In genomic region chr7:74039337-74039736, GRCh38 we compare ENCODE assay signal across 15 cellular contexts. TPM values are rescaled to one million over a fixed set of nuclear protein-coding genes. Genes with fewer than 3 reads are reported as not detected.
DNase-seq lines count a peak whose midpoint lies in the region; ATAC-seq and TF ChIP-seq lines count a peak whose summit lies in the region.
"Had no signal": no experiment of that assay in that cellular context is flagged by ENCODE, and none has a peak within 500 bp of the region (broad histone marks: within the 10 kb centered on the region; RNA-seq: fewer than 3 reads in every experiment).

No MANE protein-coding gene starts in this region.

- peaks cover 6% of the 10 kb centered on the region for H3K36me3 ChIP-seq in A673 (ENCODE audit: insufficient read depth, low read length, poor library complexity, severe bottlenecking)
- H3K36me3 ChIP-seq: neural progenitor cell had no signal

- TF ChIP-seq CTCF in A673 (conservative IDR thresholded peaks at IDR 0.05; ENCODE audit: low read depth, low read length), result no peak
- TF ChIP-seq CTCF in dorsolateral prefrontal cortex (IDR thresholded peaks at IDR 0.05 in 54 of 56, conservative IDR thresholded peaks at IDR 0.05 in 2 of 56; ENCODE audit: low read depth in 1 of 56, partially characterized antibody in 56 of 56), result no peak
- no peak for TF ChIP-seq CTCF in GM10266 (IDR thresholded peaks at IDR 0.05; ENCODE audit: control insufficient read depth, insufficient read depth, low read depth, missing control alignments)

- no peaks in the 10 kb centered on the region for H3K27me3 Mint-ChIP-seq in activated CD4-positive, alpha-beta T cell treated with anti-CD3 and anti-CD28 coated beads for 36 hours

- intact Hi-C loops in A673 (cut with micrococcal nuclease; ENCODE audit: unreplicated experiment) (no loop called here), dorsolateral prefrontal cortex (cut with DNase I) (no loop called here), posterior vena cava (cut with DNase I) (no loop called here)
- intact Hi-C loops in activated CD4-positive, alpha-beta T cell treated with anti-CD3 and anti-CD28 coated beads for 36 hours (cut with DNase I, micrococcal nuclease), result no loop called here

- POLR2A ChIA-PET in A673 (lab: Charles Lee; ENCODE audit: low non-redundant PET), result interaction anchor here (0.6 kb wide), 1 partner anchor 117 kb away, joined by 3 read pairs; no protein-coding TSS in a partner anchor
- POLR2A ChIA-PET in activated CD4-positive, alpha-beta T cell treated with anti-CD3 and anti-CD28 coated beads for 36 hours (lab: Charles Lee), result no interaction called here

- no peaks in the 10 kb centered on the region for H3K9me3 Mint-ChIP-seq in activated CD4-positive, alpha-beta T cell treated with anti-CD3 and anti-CD28 coated beads for 36 hours (ENCODE audit: low read depth)
- H3K9me3 Mint-ChIP-seq: activated T-helper 2 cell treated with anti-CD3 and anti-CD28 coated beads, Interferon-gamma antibody, Interleukin-2, Interleukin-4, amounts not matched to agents 10 μg/mL and 5 μg/mL and 100 μg/mL, durations not matched to agents 14 hours and 24 hours and 36 hours; neural progenitor cell had no signal

- ATAC-seq in activated CD4-positive, alpha-beta T cell treated with anti-CD3 and anti-CD28 coated beads for 36 hours, result no peak
- ATAC-seq: stimulated activated naive CD8-positive, alpha-beta T cell treated with anti-CD3 and anti-CD28 coated beads, Interleukin-15, Interleukin-2, amounts not matched to agents 100 U/mL and 50 U/mL, for 24 hours had no signal

- H3K27ac ChIP-seq in A673 (ENCODE audit: low read depth, low read length, poor library complexity, severe bottlenecking), result peak overlapping the region; percentile 58
- H3K27ac ChIP-seq in dorsolateral prefrontal cortex, result peak overlapping the region in 44 of 59 donors; percentile 14 to 98 (median 48)
- H3K27ac ChIP-seq: neural progenitor cell had no signal

- H3K4me3 ChIP-seq in A673 (ENCODE audit: low read depth, low read length, poor library complexity, severe bottlenecking) (no peak overlapping the region), dorsolateral prefrontal cortex (no peak overlapping the region)
- H3K4me3 ChIP-seq: lung, neural progenitor cell had no signal

- no peaks in the 10 kb centered on the region for H3K9me3 ChIP-seq in A673 (ENCODE audit: low read depth, low read length, poor library complexity, severe bottlenecking)

- CTCF ChIA-PET in A673 (lab: Charles Lee), result no interaction called here
- CTCF ChIA-PET in activated CD4-positive, alpha-beta T cell treated with anti-CD3 and anti-CD28 coated beads for 36 hours (lab: Charles Lee), result interaction anchor here (1.8 kb wide), 1 partner anchor 14 kb away, joined by 16 read pairs; no protein-coding TSS in a partner anchor

- H3K27ac Mint-ChIP-seq in activated CD4-positive, alpha-beta T cell treated with anti-CD3 and anti-CD28 coated beads for 36 hours, result no peak overlapping the region
- H3K27ac Mint-ChIP-seq: activated T-helper 2 cell treated with anti-CD3 and anti-CD28 coated beads, Interferon-gamma antibody, Interleukin-2, Interleukin-4, amounts not matched to agents 10 μg/mL and 5 μg/mL and 100 μg/mL, durations not matched to agents 14 hours and 24 hours and 36 hours had no signal

- no peaks in the 10 kb centered on the region for H3K4me1 Mint-ChIP-seq in activated CD4-positive, alpha-beta T cell treated with anti-CD3 and anti-CD28 coated beads for 36 hours

- DNase-seq in A673 (ENCODE audit: low spot score) (peak; percentile 24), NCI-H146 (lab: John Stamatoyannopoulos, UW) (peak; percentile 84), dorsolateral prefrontal cortex (peak in 1 of 10 donors; percentile 70), posterior vena cava (ENCODE audit: low spot score) (peak; percentile 75), GM10266 (ENCODE audit: extremely low spot score) (no peak), COLO829 (ENCODE audit: low spot score) (no peak), NCI-H1092 treated with DMSO at 0.1 percent for 48 hours (lab: John Stamatoyannopoulos, UW) (no peak)
- DNase-seq in activated CD4-positive, alpha-beta T cell treated with anti-CD3 and anti-CD28 coated beads for 36 hours, result no peak
- DNase-seq: KG1; NCI-H1930; small intestine; stimulated activated naive CD8-positive, alpha-beta T cell treated with anti-CD3 and anti-CD28 coated beads, Interleukin-15, Interleukin-2, amounts not matched to agents 100 U/mL and 50 U/mL, for 24 hours had no signal

- no peak overlapping the region for H3K4me3 Mint-ChIP-seq in activated CD4-positive, alpha-beta T cell treated with anti-CD3 and anti-CD28 coated beads for 36 hours
- H3K4me3 Mint-ChIP-seq: neural progenitor cell had no signal

- H3K27me3 ChIP-seq in A673 (replicated peaks; ENCODE audit: insufficient read depth, low read depth, low read length, poor library complexity) (no peaks in the 10 kb centered on the region), dorsolateral prefrontal cortex (no peaks in the 10 kb centered on the region)
- H3K27me3 ChIP-seq: neural progenitor cell had no signal

- peaks cover 44% of the 10 kb centered on the region for H3K4me1 ChIP-seq in A673 (ENCODE audit: insufficient read depth, low read length, poor library complexity, severe bottlenecking)

- no peaks in the 10 kb centered on the region for H3K36me3 Mint-ChIP-seq in activated CD4-positive, alpha-beta T cell treated with anti-CD3 and anti-CD28 coated beads for 36 hours (ENCODE audit: low read depth)
- H3K36me3 Mint-ChIP-seq: neural progenitor cell had no signal

- BruUV-seq in A673 (replicated peaks; lab: Mats Ljungman, UMichigan), result no TSS peak

RNA-seq across cellular contexts. Expression of gene ELN, which starts 11.4 kb away (rescaled TPM):
- total RNA-seq in A673 (2021) (47.6 and 65.9 TPM in 2 replicates), dorsolateral prefrontal cortex (10 to 100 TPM in 117 of 120 experiments, 1 to 10 TPM in 3; 8.1 to 58.9 (median 19.5) TPM), posterior vena cava (100 to 1,000 TPM; 354 to 999 TPM)
- not detected for total RNA-seq in activated CD4-positive, alpha-beta T cell treated with anti-CD3 and anti-CD28 coated beads for 36 hours
- total RNA-seq: activated T-helper 2 cell treated with anti-CD3 and anti-CD28 coated beads, Interferon-gamma antibody, Interleukin-2, Interleukin-4, amounts not matched to agents 10 μg/mL and 5 μg/mL and 100 μg/mL, durations not matched to agents 14 hours and 24 hours and 36 hours had no signal

RNA-seq across cellular contexts. Expression of gene LIMK1, which starts 44.3 kb away (rescaled TPM):
- total RNA-seq in A673 (2021) (59.3 and 60.2 TPM in 2 replicates), dorsolateral prefrontal cortex (100 to 1,000 TPM in 79 of 120 experiments, 10 to 100 TPM in 41; 39.1 to 162 (median 111) TPM), posterior vena cava (10 to 100 TPM; 19.4 to 22.3 TPM)
- 10 to 100 TPM; 12.5 to 14.8 TPM for total RNA-seq in activated CD4-positive, alpha-beta T cell treated with anti-CD3 and anti-CD28 coated beads for 36 hours

Comparison
In these comparisons a context has a peak if more than half of its experiments do, and no peak if none do; other contexts are left out.
1. DNase-seq: peak in A673 (single experiment), NCI-H146 (single experiment) and posterior vena cava (single experiment); none in GM10266 (single experiment), activated CD4-positive, alpha-beta T cell treated with anti-CD3 and anti-CD28 coated beads for 36 hours (single experiment), COLO829 (single experiment) and NCI-H1092 treated with DMSO at 0.1 percent for 48 hours (single experiment).
2. RNA of gene ELN, which starts 11.4 kb away (total RNA-seq): 354 to 999 TPM in posterior vena cava, 47.6 to 65.9 TPM in A673 and 8.1 to 58.9 TPM in dorsolateral prefrontal cortex; not detected in activated CD4-positive, alpha-beta T cell treated with anti-CD3 and anti-CD28 coated beads for 36 hours; every median in the first group is over 4 times any median in the second.